In genomic region chr14:80658733-80659132, GRCh38 we compare ENCODE assay signal across 18 cellular contexts.
"Had no signal": no experiment of that assay in that cellular context is flagged by ENCODE, and none has a peak within 500 bp of the region (broad histone marks: within the 10 kb centered on the region; RNA-seq: fewer than 3 reads in every experiment).

No MANE protein-coding gene starts in this region.

- H3K9me3 ChIP-seq: ascending aorta, esophagus squamous epithelium, heart left ventricle, left lung had no signal

- H3K4me3 Mint-ChIP-seq: activated CD8-positive, alpha-beta memory T cell treated with anti-CD3 and anti-CD28 coated beads, Interleukin-2, amount 10 ng/mL, durations not matched to agents 7 days and 5 days; activated naive CD8-positive, alpha-beta T cell treated with anti-CD3 and anti-CD28 coated beads, Interleukin-2, amount 10 ng/mL, durations not matched to agents 7 days and 5 days; activated T-cell treated with anti-CD3 and anti-CD28 coated beads, Interleukin-2, amount 50 U/mL, for 24 hours; memory B cell; stimulated activated naive B cell treated with anti-CD40 and anti-IgM and Interleukin-4, amounts not matched to agents 10 μg/mL and 1 μg/mL and 100 μg/mL, for 72 hours; type B pancreatic cell had no signal

- H3K4me3 ChIP-seq: ascending aorta, esophagus squamous epithelium, heart left ventricle, left lung had no signal

- H3K27ac Mint-ChIP-seq: activated CD8-positive, alpha-beta memory T cell treated with anti-CD3 and anti-CD28 coated beads, Interleukin-2, amount 10 ng/mL, durations not matched to agents 7 days and 5 days; activated naive CD8-positive, alpha-beta T cell treated with anti-CD3 and anti-CD28 coated beads, Interleukin-2, amount 10 ng/mL, durations not matched to agents 7 days and 5 days; activated T-cell treated with anti-CD3 and anti-CD28 coated beads, Interleukin-2, amount 50 U/mL, for 24 hours; memory B cell; stimulated activated naive B cell treated with anti-CD40 and anti-IgM and Interleukin-4, amounts not matched to agents 10 μg/mL and 1 μg/mL and 100 μg/mL, for 72 hours; type B pancreatic cell had no signal

- H3K4me1 Mint-ChIP-seq: activated CD8-positive, alpha-beta memory T cell treated with anti-CD3 and anti-CD28 coated beads, Interleukin-2, amount 10 ng/mL, durations not matched to agents 7 days and 5 days; activated naive CD8-positive, alpha-beta T cell treated with anti-CD3 and anti-CD28 coated beads, Interleukin-2, amount 10 ng/mL, durations not matched to agents 7 days and 5 days; memory B cell; stimulated activated naive B cell treated with anti-CD40 and anti-IgM and Interleukin-4, amounts not matched to agents 10 μg/mL and 1 μg/mL and 100 μg/mL, for 72 hours had no signal

- DNase-seq: activated CD4-positive, alpha-beta T cell treated with anti-CD3 and anti-CD28 coated beads, Interleukin-2, amount 50 U/mL, for 4 hours; activated CD4-positive, CD25-positive, alpha-beta regulatory T cell treated with anti-CD3 and anti-CD28 coated beads, Interleukin-2, amount 50 U/mL, for 72 hours; activated CD8-positive, alpha-beta memory T cell treated with anti-CD3 and anti-CD28 coated beads, Interleukin-2, amount 10 ng/mL, durations not matched to agents 7 days and 5 days; activated gamma-delta T cell treated with Interleukin-2 at 50 U/mL for 16 hours; activated naive CD8-positive, alpha-beta T cell treated with anti-CD3 and anti-CD28 coated beads, Interleukin-2, amount 10 ng/mL, durations not matched to agents 7 days and 5 days; activated T-cell treated with anti-CD3 and anti-CD28 coated beads, Interleukin-2, amount 50 U/mL, for 24 hours; esophagus squamous epithelium; foreskin fibroblast; heart left ventricle; islet precursor cell; left lung; posterior cingulate gyrus; right cardiac atrium; stimulated activated CD4-positive, alpha-beta T cell treated with anti-CD3 and anti-CD28 coated beads, Interleukin-2, amount 100 ng/mL, for 24 hours; stimulated activated naive B cell treated with anti-CD40 and anti-IgM and Interleukin-4, amounts not matched to agents 10 μg/mL and 1 μg/mL and 100 μg/mL, for 72 hours had no signal

- H3K27ac ChIP-seq: ascending aorta, esophagus squamous epithelium, heart left ventricle, left lung had no signal

- H3K36me3 Mint-ChIP-seq: memory B cell; stimulated activated naive B cell treated with anti-CD40 and anti-IgM and Interleukin-4, amounts not matched to agents 10 μg/mL and 1 μg/mL and 100 μg/mL, for 72 hours; type B pancreatic cell had no signal

- H3K36me3 ChIP-seq: ascending aorta, esophagus squamous epithelium, heart left ventricle, left lung had no signal

- H3K27me3 Mint-ChIP-seq: activated CD8-positive, alpha-beta memory T cell treated with anti-CD3 and anti-CD28 coated beads, Interleukin-2, amount 10 ng/mL, durations not matched to agents 7 days and 5 days; activated naive CD8-positive, alpha-beta T cell treated with anti-CD3 and anti-CD28 coated beads, Interleukin-2, amount 10 ng/mL, durations not matched to agents 7 days and 5 days; activated T-cell treated with anti-CD3 and anti-CD28 coated beads, Interleukin-2, amount 50 U/mL, for 24 hours; memory B cell; stimulated activated naive B cell treated with anti-CD40 and anti-IgM and Interleukin-4, amounts not matched to agents 10 μg/mL and 1 μg/mL and 100 μg/mL, for 72 hours; type B pancreatic cell had no signal

- H3K9me3 Mint-ChIP-seq: memory B cell; stimulated activated naive B cell treated with anti-CD40 and anti-IgM and Interleukin-4, amounts not matched to agents 10 μg/mL and 1 μg/mL and 100 μg/mL, for 72 hours; type B pancreatic cell had no signal

- H3K27me3 ChIP-seq: ascending aorta, esophagus squamous epithelium, heart left ventricle, left lung had no signal

- ATAC-seq: activated CD8-positive, alpha-beta memory T cell treated with anti-CD3 and anti-CD28 coated beads, Interleukin-2, amount 10 ng/mL, durations not matched to agents 7 days and 5 days; heart left ventricle; left lung; stimulated activated naive B cell treated with anti-CD40 and anti-IgM and Interleukin-4, amounts not matched to agents 10 μg/mL and 1 μg/mL and 100 μg/mL, for 72 hours had no signal

- H3K4me1 ChIP-seq: ascending aorta, esophagus squamous epithelium, heart left ventricle, left lung had no signal
